In the genomic region with DNA sequence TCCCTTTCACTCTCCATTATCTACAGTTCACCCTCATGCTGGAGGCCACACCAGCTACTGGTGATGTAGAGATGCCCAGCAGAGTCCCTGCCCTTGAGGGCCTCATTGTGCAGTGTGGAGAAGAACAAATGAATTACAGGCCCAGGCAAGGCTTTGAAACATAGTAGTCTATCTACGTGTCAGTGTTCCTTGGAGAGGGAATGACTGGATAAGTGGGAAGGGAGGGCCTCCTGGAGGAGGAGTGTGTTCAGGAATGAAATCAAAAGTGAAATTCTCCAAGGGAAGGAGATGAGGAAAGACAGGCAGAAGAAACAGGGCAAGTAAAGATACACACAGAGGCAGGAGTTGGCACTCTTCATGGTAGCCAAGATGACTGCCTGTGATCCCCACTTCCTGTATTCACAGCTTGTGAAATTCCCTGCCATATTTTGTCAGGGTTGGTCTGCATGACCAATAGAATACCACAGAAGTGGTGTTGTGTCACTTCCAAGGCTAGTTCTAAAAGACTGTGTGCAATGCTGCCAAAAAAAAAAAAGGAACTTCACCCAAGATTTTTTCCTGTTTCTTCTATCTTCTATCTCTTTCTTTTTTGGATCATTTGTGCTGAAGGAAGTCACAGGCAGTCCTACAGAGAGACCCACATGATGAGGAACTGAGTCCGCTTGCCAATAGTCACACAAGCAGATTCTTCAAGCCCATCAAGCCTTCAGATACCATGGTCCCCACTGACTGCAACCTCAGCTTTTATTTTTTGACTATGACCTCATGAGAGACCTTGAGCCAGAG, we compare ENCODE assay signal across 10 cellular contexts. TPM values are rescaled to one million over a fixed set of nuclear protein-coding genes. Genes with fewer than 3 reads are reported as not detected.
DNase-seq lines count a peak whose midpoint lies in the region; ATAC-seq and TF ChIP-seq lines count a peak whose summit lies in the region.
"Had no signal": no experiment of that assay in that cellular context is flagged by ENCODE, and none has a peak within 500 bp of the region (broad histone marks: within the 10 kb centered on the region; RNA-seq: fewer than 3 reads in every experiment).

No MANE protein-coding gene starts in this region.

- TF ChIP-seq CTCF in heart left ventricle (IDR thresholded peaks at IDR 0.05), result no peak

- WGBS in heart left ventricle, 4 donors, result 55 to 64% (median 59%) methylated on average over 2 of the region's 2 CpGs

- peak overlapping the region in 11 of 12 donors; percentile 8 to 92 (median 70) for H3K27ac ChIP-seq in heart left ventricle

- ATAC-seq in GM19351 (IDR thresholded peaks at IDR 0.05; ENCODE audit: unreplicated experiment) (peak; percentile 44), heart left ventricle (peak; percentile 59 to 81 (median 66)), GM18502 (IDR thresholded peaks at IDR 0.05; ENCODE audit: poor library complexity, unreplicated experiment) (no peak)
- peak; percentile 48 for ATAC-seq in activated T-helper 17 cell treated with anti-CD3 and anti-CD28 coated beads, Interleukin-2, amount 50 U/mL, for 72 hours (replicated peaks)
- ATAC-seq: stimulated activated memory B cell treated with anti-CD40 and anti-IgM and Interleukin-4, amounts not matched to agents 10 μg/mL and 1 μg/mL and 100 μg/mL, for 72 hours had no signal

- H3K27me3 ChIP-seq in heart left ventricle (no peaks in the 10 kb centered on the region), skeletal muscle satellite cell (ENCODE audit: control insufficient read depth, insufficient read depth, low read length) (no peaks in the 10 kb centered on the region)

- peak overlapping the region; percentile 21 for H3K4me2 ChIP-seq in skeletal muscle satellite cell (ENCODE audit: low read length)

- no peaks in the 10 kb centered on the region for H3K27me3 Mint-ChIP-seq in activated T-helper 17 cell treated with anti-CD3 and anti-CD28 coated beads, Interleukin-2, amount 50 U/mL, for 72 hours

- H3K9ac ChIP-seq in skeletal muscle satellite cell (ENCODE audit: low read depth, low read length), result peak overlapping the region; percentile 27

- H3K4me3 ChIP-seq in heart left ventricle (no peak overlapping the region), skeletal muscle satellite cell (ENCODE audit: low read length) (no peak overlapping the region)

- peak in 3 of 5 donors; percentile 29 to 37 (median 34) for DNase-seq in heart left ventricle
- no peak for DNase-seq in HuH-7 (ENCODE audit: low spot score)
- no peak for DNase-seq in ureter (ENCODE audit: low spot score)
- DNase-seq in stimulated activated CD4-positive, alpha-beta T cell treated with anti-CD3 and anti-CD28 coated beads, Interleukin-2, amount 100 ng/mL, for 24 hours, result no peak

- H3K9me3 ChIP-seq in heart left ventricle (no peaks in the 10 kb centered on the region), skeletal muscle satellite cell (replicated peaks; ENCODE audit: low read length) (no peaks in the 10 kb centered on the region)

- no peak overlapping the region for H3K4me3 Mint-ChIP-seq in activated T-helper 17 cell treated with anti-CD3 and anti-CD28 coated beads, Interleukin-2, amount 50 U/mL, for 72 hours
- H3K4me3 Mint-ChIP-seq: stimulated activated memory B cell treated with anti-CD40 and anti-IgM and Interleukin-4, amounts not matched to agents 10 μg/mL and 1 μg/mL and 100 μg/mL, for 72 hours had no signal

- H3K9me3 Mint-ChIP-seq in activated T-helper 17 cell treated with anti-CD3 and anti-CD28 coated beads, Interleukin-2, amount 50 U/mL, for 72 hours, result no peaks in the 10 kb centered on the region
- H3K9me3 Mint-ChIP-seq: activated naive CD4-positive, alpha-beta T cell treated with anti-CD3 and anti-CD28 coated beads, Interleukin-2, amount 50 U/mL, for 72 hours; stimulated activated memory B cell treated with anti-CD40 and anti-IgM and Interleukin-4, amounts not matched to agents 10 μg/mL and 1 μg/mL and 100 μg/mL, for 72 hours had no signal

- TF ChIP-seq POLR2A in heart left ventricle (IDR thresholded peaks at IDR 0.05), result no peak

- H3K4me1 ChIP-seq in heart left ventricle, result peaks cover 0 to 22% (median 12%) of the 10 kb centered on the region in 12 donors
- peaks cover 19% of the 10 kb centered on the region for H3K4me1 ChIP-seq in skeletal muscle satellite cell (ENCODE audit: control insufficient read depth, insufficient read depth, low read length)

- no peaks in the 10 kb centered on the region for H3K36me3 Mint-ChIP-seq in activated T-helper 17 cell treated with anti-CD3 and anti-CD28 coated beads, Interleukin-2, amount 50 U/mL, for 72 hours (ENCODE audit: low read depth)
- H3K36me3 Mint-ChIP-seq: activated naive CD4-positive, alpha-beta T cell treated with anti-CD3 and anti-CD28 coated beads, Interleukin-2, amount 50 U/mL, for 72 hours; stimulated activated memory B cell treated with anti-CD40 and anti-IgM and Interleukin-4, amounts not matched to agents 10 μg/mL and 1 μg/mL and 100 μg/mL, for 72 hours had no signal

- H3K27ac Mint-ChIP-seq in activated T-helper 17 cell treated with anti-CD3 and anti-CD28 coated beads, Interleukin-2, amount 50 U/mL, for 72 hours, result no peak overlapping the region
- H3K27ac Mint-ChIP-seq: stimulated activated memory B cell treated with anti-CD40 and anti-IgM and Interleukin-4, amounts not matched to agents 10 μg/mL and 1 μg/mL and 100 μg/mL, for 72 hours had no signal

- intact Hi-C loops in heart left ventricle (cut with DNase I), result no loop called here

- no peaks in the 10 kb centered on the region for H3K4me1 Mint-ChIP-seq in activated T-helper 17 cell treated with anti-CD3 and anti-CD28 coated beads, Interleukin-2, amount 50 U/mL, for 72 hours
- H3K4me1 Mint-ChIP-seq: stimulated activated memory B cell treated with anti-CD40 and anti-IgM and Interleukin-4, amounts not matched to agents 10 μg/mL and 1 μg/mL and 100 μg/mL, for 72 hours had no signal

- H3K36me3 ChIP-seq in heart left ventricle (no peaks in the 10 kb centered on the region), skeletal muscle satellite cell (ENCODE audit: insufficient read depth, low read length) (no peaks in the 10 kb centered on the region)

RNA-seq across cellular contexts. Expression of gene RAF1, which starts 17.9 kb away (rescaled TPM):
- total RNA-seq in activated T-helper 17 cell treated with anti-CD3 and anti-CD28 coated beads, Interleukin-2, amount 50 U/mL, for 72 hours, result 10 to 100 TPM; 91.5 to 97.3 TPM
- total RNA-seq in heart left ventricle, result 100 to 1,000 TPM in 8 of 9 donors, 10 to 100 TPM in 1; 99.2 to 197 (median 135) TPM
- polyA plus RNA-seq in heart left ventricle, result 100 to 1,000 TPM in 1 of 2 donors, 10 to 100 TPM in 1; 62.7 to 159 TPM
- total RNA-seq in skeletal muscle satellite cell (2012; rRNA removed), result 52.6 and 53.7 TPM in 2 replicates
- total RNA-seq in ureter, result 95.5 TPM

Comparison
In these comparisons a context has a peak if more than half of its experiments do, and no peak if none do; other contexts are left out.
1. DNase-seq: peak in heart left ventricle (3 of 5); none in HuH-7 (single experiment), ureter (single experiment) and stimulated activated CD4-positive, alpha-beta T cell treated with anti-CD3 and anti-CD28 coated beads, Interleukin-2, amount 100 ng/mL, for 24 hours (0 of 2).